ENCODE assay signal across 13 cellular contexts in genomic region chr2:65566617-65567016, GRCh38.
A peak's percentile ranks its signal among the peaks of the same experiment; 100 is the strongest.
DNase-seq lines count a peak whose midpoint lies in the region; ATAC-seq and TF ChIP-seq lines count a peak whose summit lies in the region.
"Had no signal": no experiment of that assay in that cellular context is flagged by ENCODE, and none has a peak within 500 bp of the region (broad histone marks: within the 10 kb centered on the region; RNA-seq: fewer than 3 reads in every experiment).

No MANE protein-coding gene starts in this region.

- TF ChIP-seq CTCF in choroid plexus epithelial cell (conservative IDR thresholded peaks at IDR 0.05; ENCODE audit: low read depth, low read length) (no peak), coronary artery (IDR thresholded peaks at IDR 0.05) (no peak)

- no peaks in the 10 kb centered on the region for H4K20me1 ChIP-seq in BLaER1

- no peaks in the 10 kb centered on the region for H3K36me3 ChIP-seq in BLaER1
- H3K36me3 ChIP-seq in naive thymus-derived CD4-positive, alpha-beta T cell (ENCODE audit: control insufficient read depth in 2 of 3, insufficient read depth in 3 of 3, low read length in 3 of 3), result no peaks in the 10 kb centered on the region
- H3K36me3 ChIP-seq: WERI-Rb-1 had no signal

- no peak for ATAC-seq in naive thymus-derived CD4-positive, alpha-beta T cell
- ATAC-seq in GM18502 (IDR thresholded peaks at IDR 0.05; ENCODE audit: poor library complexity, unreplicated experiment), result no peak

- no peaks in the 10 kb centered on the region for H3K36me3 Mint-ChIP-seq in naive thymus-derived CD4-positive, alpha-beta T cell

- H3K27me3 ChIP-seq in BLaER1, result no peaks in the 10 kb centered on the region
- H3K27me3 ChIP-seq in naive thymus-derived CD4-positive, alpha-beta T cell (ENCODE audit: control insufficient read depth in 2 of 2, insufficient read depth in 2 of 2, low read length in 2 of 2), result no peaks in the 10 kb centered on the region
- H3K27me3 ChIP-seq: testis had no signal

- CTCF ChIA-PET in naive thymus-derived CD4-positive, alpha-beta T cell (lab: Charles Lee), result interaction anchor here (0.6 to 1.1 kb wide), 2 partner anchors 9 to 184 kb away, joined by 3 read pairs; no protein-coding TSS in a partner anchor

- H3K9me3 ChIP-seq in BLaER1, result no peaks in the 10 kb centered on the region
- H3K9me3 ChIP-seq in naive thymus-derived CD4-positive, alpha-beta T cell (ENCODE audit: control insufficient read depth in 2 of 3, low read length in 3 of 3), result no peaks in the 10 kb centered on the region
- H3K9me3 ChIP-seq: testis had no signal

- H3K4me3 Mint-ChIP-seq in naive thymus-derived CD4-positive, alpha-beta T cell, result peak overlapping the region in 7 of 10 donors; percentile 10 to 66 (median 36)

- H3K4me2 ChIP-seq in BLaER1, result peak overlapping the region; percentile 75

- peaks cover 67% of the 10 kb centered on the region for H3K4me1 ChIP-seq in BLaER1
- H3K4me1 ChIP-seq in naive thymus-derived CD4-positive, alpha-beta T cell (ENCODE audit: control insufficient read depth in 2 of 2, insufficient read depth in 2 of 2, low read length in 2 of 2), result no peaks in the 10 kb centered on the region
- H3K4me1 ChIP-seq: testis had no signal

- intact Hi-C loops in naive thymus-derived CD4-positive, alpha-beta T cell (cut with micrococcal nuclease), result no loop called here

- POLR2A ChIA-PET in naive thymus-derived CD4-positive, alpha-beta T cell (lab: Charles Lee), result no interaction called here

- H3K27me3 Mint-ChIP-seq in naive thymus-derived CD4-positive, alpha-beta T cell, result peaks cover 0 to 26% (median 0%) of the 10 kb centered on the region in 5 donors

- peaks cover 2 to 10% (median 7%) of the 10 kb centered on the region in 7 donors for H3K4me1 Mint-ChIP-seq in naive thymus-derived CD4-positive, alpha-beta T cell

- H3K9ac ChIP-seq in BLaER1, result no peak overlapping the region; the same call in 1 of the 2 replicates

- DNase-seq in NCI-H2107 treated with DMSO at 0.1 percent for 48 hours (lab: John Stamatoyannopoulos, UW; ENCODE audit: unreplicated experiment), result peak; percentile 41
- DNase-seq in choroid plexus epithelial cell (ENCODE audit: low read depth), result peak; percentile 47
- no peak for DNase-seq in naive thymus-derived CD4-positive, alpha-beta T cell
- DNase-seq in NCI-H226, result no peak
- DNase-seq in coronary artery (ENCODE audit: low spot score), result no peak
- DNase-seq in AG08396 (ENCODE audit: low spot score), result no peak
- DNase-seq: NCI-H1092 treated with DMSO at 0.1 percent for 48 hours; PC-3; stimulated activated CD4-positive, alpha-beta T cell treated with anti-CD3 and anti-CD28 coated beads, Interleukin-4, amount 100 ng/mL, for 4 hours; testis; WERI-Rb-1 had no signal

- H3K27ac ChIP-seq in BLaER1, result no peak overlapping the region; the same call in 1 of the 2 replicates
- no peak overlapping the region for H3K27ac ChIP-seq in naive thymus-derived CD4-positive, alpha-beta T cell (ENCODE audit: low read depth, low read length)
- no peak overlapping the region for H3K27ac ChIP-seq in coronary artery
- H3K27ac ChIP-seq: testis, WERI-Rb-1 had no signal

- H3K4me3 ChIP-seq in BLaER1 (no peak overlapping the region), choroid plexus epithelial cell (ENCODE audit: low read depth, low read length) (peak overlapping the region; percentile 51), coronary artery (no peak overlapping the region)
- H3K4me3 ChIP-seq in naive thymus-derived CD4-positive, alpha-beta T cell (ENCODE audit: low read length), result no peak overlapping the region
- H3K4me3 ChIP-seq: testis had no signal

- peak overlapping the region in 1 of 9 donors; percentile 71 for H3K27ac Mint-ChIP-seq in naive thymus-derived CD4-positive, alpha-beta T cell

- H3K9me3 Mint-ChIP-seq in naive thymus-derived CD4-positive, alpha-beta T cell, result no peaks in the 10 kb centered on the region

Comparison
In these comparisons a context has a peak if more than half of its experiments do, and no peak if none do; other contexts are left out.
1. DNase-seq: peak in NCI-H2107 treated with DMSO at 0.1 percent for 48 hours (single experiment) and choroid plexus epithelial cell (single experiment); none in naive thymus-derived CD4-positive, alpha-beta T cell (0 of 9), NCI-H226 (single experiment), coronary artery (single experiment) and AG08396 (single experiment).